Comparison of ENCODE assay signal across 1 cellular context in genomic region chr3:114058646-114059045, GRCh38.
TF ChIP-seq lines count a peak whose summit lies in the region.

No MANE protein-coding gene starts in this region.

TF ChIP-seq in HepG2, 621 proteins besides CTCF, POLR2A, EP300 and RAD21:
- TF ChIP-seq CCAR2 (optimal IDR thresholded peaks at IDR 0.05; ENCODE audit: low read depth, low read length) (no peak), TP53 (CRISPR knock-in tag; conservative IDR thresholded peaks at IDR 0.05) (no peak), ZNF687 (CRISPR knock-in tag; IDR thresholded peaks at IDR 0.05) (no peak), ZNF710 (CRISPR knock-in tag; IDR thresholded peaks at IDR 0.05; ENCODE audit: borderline replicate concordance) (no peak), NFE2 (CRISPR knock-in tag; IDR thresholded peaks at IDR 0.05) (no peak), ZNF7 (CRISPR knock-in tag; IDR thresholded peaks at IDR 0.05) (no peak), CBX1 (IDR thresholded peaks at IDR 0.05; ENCODE audit: low read depth) (no peak), TFDP2 (CRISPR knock-in tag; IDR thresholded peaks at IDR 0.05) (no peak), FOXO4 (CRISPR knock-in tag; conservative IDR thresholded peaks at IDR 0.05) (no peak), ZNF75D (CRISPR knock-in tag; IDR thresholded peaks at IDR 0.05; ENCODE audit: borderline replicate concordance) (no peak), KDM2A (CRISPR knock-in tag; IDR thresholded peaks at IDR 0.05; ENCODE audit: borderline replicate concordance, low read depth) (no peak), ATF4 (CRISPR knock-in tag; IDR thresholded peaks at IDR 0.05) (no peak), ATRX (CRISPR knock-in tag; IDR thresholded peaks at IDR 0.05; ENCODE audit: borderline replicate concordance) (no peak), SP5 (CRISPR knock-in tag; IDR thresholded peaks at IDR 0.05; ENCODE audit: borderline replicate concordance, low read depth) (no peak), KDM6A (CRISPR knock-in tag; IDR thresholded peaks at IDR 0.05; ENCODE audit: low read depth) (no peak), POGZ (CRISPR knock-in tag; IDR thresholded peaks at IDR 0.05) (no peak)
